Comparison of ENCODE assay signal across 8 cellular contexts in genomic region chr19:40392894-40393517, GRCh38. TPM values are rescaled to one million over a fixed set of nuclear protein-coding genes. Genes with fewer than 3 reads are reported as not detected.
DNase-seq lines count a peak whose midpoint lies in the region; ATAC-seq and TF ChIP-seq lines count a peak whose summit lies in the region.
"Had no signal": no experiment of that assay in that cellular context is flagged by ENCODE, and none has a peak within 500 bp of the region (broad histone marks: within the 10 kb centered on the region; RNA-seq: fewer than 3 reads in every experiment).

No MANE protein-coding gene starts in this region.

- no peak overlapping the region for H3K9ac ChIP-seq in liver (ENCODE audit: low read depth in 1 of 2, low read length in 2 of 2)

- TF ChIP-seq RAD21 in liver (IDR thresholded peaks at IDR 0.05) = peak in 1 of 2 donors; percentile 28

- no peaks in the 10 kb centered on the region; the same call in 1 of the 2 replicates for H3K27me3 ChIP-seq in GM06990 (replicated peaks; ENCODE audit: control insufficient read depth, insufficient read depth, low read length)
- peaks cover 11% of the 10 kb centered on the region; the same call in 1 of the 2 replicates for H3K27me3 ChIP-seq in SJCRH30
- no peaks in the 10 kb centered on the region for H3K27me3 ChIP-seq in liver (ENCODE audit: control insufficient read depth in 4 of 4, insufficient read depth in 4 of 4, low read length in 3 of 4)

- ATAC-seq in HG02973 (IDR thresholded peaks at IDR 0.05; ENCODE audit: unreplicated experiment) = no peak

- H3K4me1 ChIP-seq in SJCRH30 (no peaks in the 10 kb centered on the region), liver (ENCODE audit: control insufficient read depth in 4 of 4, insufficient read depth in 4 of 4, low read length in 3 of 4) (no peaks in the 10 kb centered on the region)

- H3K4me3 ChIP-seq in GM06990 (replicated peaks; ENCODE audit: low read depth, low read length) = no peak overlapping the region
- H3K4me3 ChIP-seq in SJCRH30 = no peak overlapping the region
- no peak overlapping the region for H3K4me3 ChIP-seq in liver (ENCODE audit: low read depth in 1 of 3, low read length in 3 of 3)

- no peaks in the 10 kb centered on the region for H3K36me3 ChIP-seq in GM06990 (ENCODE audit: control insufficient read depth, insufficient read depth, low read length)
- no peaks in the 10 kb centered on the region for H3K36me3 ChIP-seq in SJCRH30
- H3K36me3 ChIP-seq in liver (ENCODE audit: control insufficient read depth in 4 of 4, insufficient read depth in 3 of 4, low read depth in 1 of 4, low read length in 3 of 4) = no peaks in the 10 kb centered on the region

- no peaks in the 10 kb centered on the region for H3K9me3 ChIP-seq in SJCRH30 (replicated peaks)
- H3K9me3 ChIP-seq in liver (ENCODE audit: control insufficient read depth in 4 of 4, low read length in 3 of 4) = no peaks in the 10 kb centered on the region

- TF ChIP-seq CTCF in GM06990 (IDR thresholded peaks at IDR 0.05; ENCODE audit: insufficient read depth, low read length, poor library complexity, severe bottlenecking) = peak; percentile 39
- peak; percentile 6 for TF ChIP-seq CTCF in liver (IDR thresholded peaks at IDR 0.05; ENCODE audit: low read depth, low read length, missing input control)

- WGBS in liver = 61% methylated on average over 9 of the region's 9 CpGs

- H3K27ac ChIP-seq in SJCRH30 (no peak overlapping the region), liver (ENCODE audit: low read depth in 1 of 2, low read length in 2 of 2) (no peak overlapping the region)

- DNase-seq in GM06990 (ENCODE audit: extremely low read depth, insufficient read length) = no peak
- DNase-seq in SJCRH30 = peak; percentile 36 to 54
- DNase-seq in anterior cingulate cortex (lab: John Stamatoyannopoulos, UW) = no peak
- no peak for DNase-seq in SKM-1 treated with dmso at 0.1 percent for 144 hours (lab: John Stamatoyannopoulos, UW; ENCODE audit: unreplicated experiment)
- DNase-seq: MV-4-11; stimulated activated CD4-positive, alpha-beta T cell treated with anti-CD3 and anti-CD28 coated beads, Interleukin-4, amount 100 ng/mL, for 24 hours had no signal

TF ChIP-seq in liver, 16 proteins besides CTCF, POLR2A, EP300 and RAD21:
- TF ChIP-seq, protein P1, sequence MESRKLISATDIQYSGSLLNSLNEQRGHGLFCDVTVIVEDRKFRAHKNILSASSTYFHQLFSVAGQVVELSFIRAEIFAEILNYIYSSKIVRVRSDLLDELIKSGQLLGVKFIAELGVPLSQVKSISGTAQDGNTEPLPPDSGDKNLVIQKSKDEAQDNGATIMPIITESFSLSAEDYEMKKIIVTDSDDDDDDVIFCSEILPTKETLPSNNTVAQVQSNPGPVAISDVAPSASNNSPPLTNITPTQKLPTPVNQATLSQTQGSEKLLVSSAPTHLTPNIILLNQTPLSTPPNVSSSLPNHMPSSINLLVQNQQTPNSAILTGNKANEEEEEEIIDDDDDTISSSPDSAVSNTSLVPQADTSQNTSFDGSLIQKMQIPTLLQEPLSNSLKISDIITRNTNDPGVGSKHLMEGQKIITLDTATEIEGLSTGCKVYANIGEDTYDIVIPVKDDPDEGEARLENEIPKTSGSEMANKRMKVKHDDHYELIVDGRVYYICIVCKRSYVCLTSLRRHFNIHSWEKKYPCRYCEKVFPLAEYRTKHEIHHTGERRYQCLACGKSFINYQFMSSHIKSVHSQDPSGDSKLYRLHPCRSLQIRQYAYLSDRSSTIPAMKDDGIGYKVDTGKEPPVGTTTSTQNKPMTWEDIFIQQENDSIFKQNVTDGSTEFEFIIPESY (IDR thresholded peaks at IDR 0.05) = no peak
- TF ChIP-seq RXRA (IDR thresholded peaks at IDR 0.05) (no peak), JUND (IDR thresholded peaks at IDR 0.05) (no peak), FOXA2 (IDR thresholded peaks at IDR 0.05) (no peak), HNF4G (IDR thresholded peaks at IDR 0.05) (no peak), SP1 (IDR thresholded peaks at IDR 0.05) (no peak), EGR1 (IDR thresholded peaks at IDR 0.05; ENCODE audit: low read depth in 2 of 2) (no peak), REST (IDR thresholded peaks at IDR 0.05) (no peak), ATF3 (IDR thresholded peaks at IDR 0.05) (no peak), HNF4A (conservative IDR thresholded peaks at IDR 0.05) (no peak), GABPA (IDR thresholded peaks at IDR 0.05 in 1 of 2, conservative IDR thresholded peaks at IDR 0.05 in 1 of 2) (no peak), TAF1 (conservative IDR thresholded peaks at IDR 0.05) (no peak), YY1 (IDR thresholded peaks at IDR 0.05) (no peak), NR2F2 (IDR thresholded peaks at IDR 0.05) (no peak), FOXA1 (IDR thresholded peaks at IDR 0.05) (no peak)
- TF ChIP-seq, protein P2, sequence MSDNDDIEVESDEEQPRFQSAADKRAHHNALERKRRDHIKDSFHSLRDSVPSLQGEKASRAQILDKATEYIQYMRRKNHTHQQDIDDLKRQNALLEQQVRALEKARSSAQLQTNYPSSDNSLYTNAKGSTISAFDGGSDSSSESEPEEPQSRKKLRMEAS (IDR thresholded peaks at IDR 0.05) = no peak

RNA-seq across cellular contexts. Expression of gene HIPK4, which starts 3.0 kb away (rescaled TPM):
- total RNA-seq in SJCRH30 (2014; rRNA removed; shearing (Covaris generic)) = 0.10 TPM in 1 of 2 replicates, not detected in the other
- total RNA-seq in liver = under 1 TPM in 1 of 2 donors, not detected in 1; 0.17 TPM
- polyA plus RNA-seq in liver = under 1 TPM in 1 of 2 donors, not detected in 1; 0.02 TPM

RNA-seq across cellular contexts. Expression of gene PRX, which starts 20.2 kb away (rescaled TPM):
- 2.9 and 4.0 TPM in 2 replicates for total RNA-seq in SJCRH30 (2014; rRNA removed; shearing (Covaris generic))
- 1 to 10 TPM in 1 of 2 donors, under 1 TPM in 1; 0.56 to 1.0 TPM for total RNA-seq in liver
- under 1 TPM; 0.03 to 0.47 TPM for polyA plus RNA-seq in liver

RNA-seq across cellular contexts. Expression of gene SERTAD1, which starts 32.8 kb away (rescaled TPM):
- total RNA-seq in SJCRH30 (2014; rRNA removed; shearing (Covaris generic)) = 4.4 and 5.3 TPM in 2 replicates
- 1 to 10 TPM; 3.7 to 6.0 TPM for total RNA-seq in liver
- polyA plus RNA-seq in liver = 1 to 10 TPM; 3.6 to 6.8 TPM

RNA-seq across cellular contexts. Expression of gene PLD3, which starts 44.5 kb away (rescaled TPM):
- 287 and 295 TPM in 2 replicates for total RNA-seq in SJCRH30 (2014; rRNA removed; shearing (Covaris generic))
- 100 to 1,000 TPM in 1 of 2 donors, 10 to 100 TPM in 1; 88.9 to 122 TPM for total RNA-seq in liver
- 100 to 1,000 TPM in 1 of 2 donors, 10 to 100 TPM in 1; 56.0 to 125 TPM for polyA plus RNA-seq in liver

RNA-seq across cellular contexts. Expression of gene C19orf47, which starts 44.8 kb away (rescaled TPM):
- total RNA-seq in SJCRH30 (2014; rRNA removed; shearing (Covaris generic)) = 33.7 and 35.4 TPM in 2 replicates
- 1 to 10 TPM; 3.9 to 4.3 TPM for total RNA-seq in liver
- 1 to 10 TPM; 5.7 to 6.0 TPM for polyA plus RNA-seq in liver

Comparison
In these comparisons a context has a peak if more than half of its experiments do, and no peak if none do; other contexts are left out.
1. DNase-seq: peak in SJCRH30 (2 of 2); none in GM06990 (single experiment), anterior cingulate cortex (0 of 58) and SKM-1 treated with dmso at 0.1 percent for 144 hours (single experiment).